In genomic region chr19:4035018-4035566, GRCh38 we compare ENCODE assay signal across 11 cellular contexts.
"Had no signal": no experiment of that assay in that cellular context is flagged by ENCODE, and none has a peak within 500 bp of the region (broad histone marks: within the 10 kb centered on the region; RNA-seq: fewer than 3 reads in every experiment).

No MANE protein-coding gene starts in this region.

- H3K27ac Mint-ChIP-seq: stimulated activated naive B cell treated with anti-CD40 and anti-IgM and Interleukin-4, amounts not matched to agents 10 μg/mL and 1 μg/mL and 100 μg/mL, for 72 hours had no signal

- H3K9me3 Mint-ChIP-seq: central memory CD8-positive, alpha-beta T cell; naive thymus-derived CD4-positive, alpha-beta T cell; stimulated activated naive B cell treated with anti-CD40 and anti-IgM and Interleukin-4, amounts not matched to agents 10 μg/mL and 1 μg/mL and 100 μg/mL, for 72 hours had no signal

- DNase-seq: activated CD4-positive, CD25-positive, alpha-beta regulatory T cell; body of pancreas; dermis blood vessel endothelial cell; kidney glomerular epithelial cell; naive thymus-derived CD4-positive, alpha-beta T cell; psoas muscle; spleen; stimulated activated CD4-positive, alpha-beta T cell treated with anti-CD3 and anti-CD28 coated beads, Interleukin-1b, Interleukin-23, amount 100 ng/mL, for 48 hours; stimulated activated naive B cell treated with anti-CD40 and anti-IgM and Interleukin-4, amounts not matched to agents 10 μg/mL and 1 μg/mL and 100 μg/mL, for 72 hours had no signal

- H3K27me3 Mint-ChIP-seq: central memory CD8-positive, alpha-beta T cell; naive thymus-derived CD4-positive, alpha-beta T cell; stimulated activated naive B cell treated with anti-CD40 and anti-IgM and Interleukin-4, amounts not matched to agents 10 μg/mL and 1 μg/mL and 100 μg/mL, for 72 hours had no signal

- ATAC-seq: body of pancreas; psoas muscle; stimulated activated naive B cell treated with anti-CD40 and anti-IgM and Interleukin-4, amounts not matched to agents 10 μg/mL and 1 μg/mL and 100 μg/mL, for 72 hours had no signal

- H3K4me3 Mint-ChIP-seq: central memory CD8-positive, alpha-beta T cell; naive thymus-derived CD4-positive, alpha-beta T cell; stimulated activated naive B cell treated with anti-CD40 and anti-IgM and Interleukin-4, amounts not matched to agents 10 μg/mL and 1 μg/mL and 100 μg/mL, for 72 hours had no signal

- H3K27ac ChIP-seq: body of pancreas, psoas muscle, upper lobe of left lung had no signal

- H3K4me1 Mint-ChIP-seq: central memory CD8-positive, alpha-beta T cell had no signal
